27 cellular contexts compared by ENCODE assay signal in genomic region chr5:137822983-137823382, GRCh38. TPM values are rescaled to one million over a fixed set of nuclear protein-coding genes. Genes with fewer than 3 reads are reported as not detected.
"Had no signal": no experiment of that assay in that cellular context is flagged by ENCODE, and none has a peak within 500 bp of the region (broad histone marks: within the 10 kb centered on the region; RNA-seq: fewer than 3 reads in every experiment).

No MANE protein-coding gene starts in this region.

- H3K4me1 ChIP-seq: Peyer's patch had no signal

- ATAC-seq: activated T-helper 17 cell treated with anti-CD3 and anti-CD28 coated beads, Interleukin-2, amount 50 U/mL, for 72 hours; T-cell had no signal

- FAIRE-seq: TTC549 had no signal

- H3K27ac ChIP-seq: Peyer's patch, RWPE1, SK-N-MC had no signal

- H3K4me3 ChIP-seq: Peyer's patch, SK-N-MC had no signal

- H3K36me3 ChIP-seq: Peyer's patch had no signal

- H3K27me3 ChIP-seq: Peyer's patch had no signal

- DNase-seq: activated B cell treated with CpG ODN at 0.5 μM for 24 hours; activated CD4-positive, alpha-beta T cell treated with anti-CD3 and anti-CD28 coated beads for 1 hour; activated CD4-positive, alpha-beta T cell treated with anti-CD3 and anti-CD28 coated beads, Interleukin-2, amount 10 ng/mL, durations not matched to agents 24 days and 14 days; activated CD4-positive, alpha-beta T cell treated with anti-CD3 and anti-CD28 coated beads, Interleukin-2, amount 50 U/mL, for 48 hours; activated gamma-delta T cell; activated naive CD4-positive, alpha-beta T cell treated with anti-CD3 and anti-CD28 coated beads, Interleukin-2, amount 10 ng/mL, durations not matched to agents 7 days and 5 days; activated naive CD8-positive, alpha-beta T cell treated with anti-CD3 and anti-CD28 coated beads for 36 hours; activated T-cell treated with anti-CD3 and anti-CD28 coated beads, Interleukin-2, amount 50 U/mL, for 48 hours; KBM-7; NCI-H1092 treated with DMSO at 0.1 percent for 48 hours; NCI-H1417 treated with DMSO at 0.1 percent for 48 hours; NCI-H1694; NCI-H2029; NCI-H2107; NCI-H2171 treated with DMSO at 0.1 percent for 48 hours; NCI-H510A treated with DMSO at 0.1 percent for 48 hours; NCI-H69; NK-92 treated with Interleukin-12 subunit alpha and Interleukin-12 subunit beta, amount 100 ng/mL, for 24 hours; Peyer's patch; T-cell; T-helper 2 cell; T1000 had no signal

- H3K9me3 ChIP-seq: Peyer's patch had no signal

RNA-seq across cellular contexts. Expression of gene MYOT, which starts 44.7 kb away (rescaled TPM):
- total RNA-seq: activated B cell treated with CpG ODN at 0.5 μM for 24 hours; activated CD4-positive, alpha-beta T cell treated with anti-CD3 and anti-CD28 coated beads, Interleukin-2, amount 10 ng/mL, durations not matched to agents 24 days and 14 days; activated naive CD8-positive, alpha-beta T cell treated with anti-CD3 and anti-CD28 coated beads for 36 hours; activated T-helper 17 cell treated with anti-CD3 and anti-CD28 coated beads, Interleukin-2, amount 50 U/mL, for 72 hours; M059J; T-cell had no signal
